Comparison of ENCODE assay signal across 12 cellular contexts in genomic region chr11:73312036-73312435, GRCh38. TPM values are rescaled to one million over a fixed set of nuclear protein-coding genes. Genes with fewer than 3 reads are reported as not detected.
DNase-seq lines count a peak whose midpoint lies in the region; ATAC-seq and TF ChIP-seq lines count a peak whose summit lies in the region.
"Had no signal": no experiment of that assay in that cellular context is flagged by ENCODE, and none has a peak within 500 bp of the region (broad histone marks: within the 10 kb centered on the region; RNA-seq: fewer than 3 reads in every experiment).

No MANE protein-coding gene starts in this region.

- ATAC-seq in heart right ventricle (no peak), left cardiac atrium (no peak), GM21723 (IDR thresholded peaks at IDR 0.05; ENCODE audit: unreplicated experiment) (no peak), left colon (no peak)

- no peaks in the 10 kb centered on the region for H4K20me1 ChIP-seq in fibroblast of lung (ENCODE audit: control insufficient read depth, extremely low read depth, insufficient read depth, low read length)

- no peak overlapping the region for H2AFZ ChIP-seq in fibroblast of lung (ENCODE audit: low read length)

- TF ChIP-seq POLR2A in ovary (IDR thresholded peaks at IDR 0.05) (no peak), uterus (IDR thresholded peaks at IDR 0.05) (no peak)

- peaks cover 0 to 20% (median 0%) of the 10 kb centered on the region in 9 donors for H3K36me3 ChIP-seq in heart right ventricle
- peaks cover 15% of the 10 kb centered on the region for H3K36me3 ChIP-seq in fibroblast of lung (ENCODE audit: control insufficient read depth, insufficient read depth, low read length)
- no peaks in the 10 kb centered on the region for H3K36me3 ChIP-seq in ovary
- no peaks in the 10 kb centered on the region for H3K36me3 ChIP-seq in uterus

- H3K27ac ChIP-seq in heart right ventricle (peak overlapping the region in 9 of 10 donors; percentile 95 to 100 (median 98)), fibroblast of lung (ENCODE audit: insufficient read depth, low read length) (peak overlapping the region; percentile 85), ovary (peak overlapping the region in 1 of 2 donors; percentile 31), uterus (peak overlapping the region; percentile 91 to 93)
- H3K27ac ChIP-seq: VCaP had no signal

- H3K4me3 ChIP-seq in heart right ventricle (peak overlapping the region; percentile 15 to 88 (median 74)), fibroblast of lung (replicated peaks in 1 of 4; ENCODE audit: control extremely low read depth in 1 of 4, insufficient read depth in 1 of 4, low read depth in 3 of 4, low read length in 4 of 4) (peak overlapping the region; percentile 68 to 88 (median 84)), ovary (peak overlapping the region; percentile 11), uterus (peak overlapping the region; percentile 37 to 46)

- intact Hi-C loops in heart right ventricle (cut with DNase I) = no loop called here
- intact Hi-C loops in left cardiac atrium (cut with DNase I) = no loop called here
- intact Hi-C loops in ovary (cut with DNase I) = no loop called here
- intact Hi-C loops in uterus (cut with DNase I; ENCODE audit: low total_unique reads) = no loop called here
- intact Hi-C loops in left colon (cut with DNase I, micrococcal nuclease) = no loop called here

- no peak for TF ChIP-seq EP300 in ovary (IDR thresholded peaks at IDR 0.05)

- H3K27me3 ChIP-seq in heart right ventricle (peaks cover 0 to 23% (median 0%) of the 10 kb centered on the region in 7 donors), fibroblast of lung (ENCODE audit: control insufficient read depth, insufficient read depth, low read length) (no peaks in the 10 kb centered on the region), ovary (no peaks in the 10 kb centered on the region), uterus (no peaks in the 10 kb centered on the region)

- WGBS in heart right ventricle, 2 donors = 35 to 45% methylated on average over 2 of the region's 2 CpGs
- WGBS in ovary, 3 donors = 39 to 71% (median 48%) methylated on average over 2 of the region's 2 CpGs

- TF ChIP-seq CTCF in heart right ventricle (IDR thresholded peaks at IDR 0.05) = no peak
- TF ChIP-seq CTCF in fibroblast of lung (conservative IDR thresholded peaks at IDR 0.05 in 1 of 2, IDR thresholded peaks at IDR 0.05 in 1 of 2; ENCODE audit: low read depth in 1 of 2, low read length in 2 of 2) = no peak
- no peak for TF ChIP-seq CTCF in ovary (IDR thresholded peaks at IDR 0.05)
- TF ChIP-seq CTCF in uterus (IDR thresholded peaks at IDR 0.05) = no peak

- H3K4me1 ChIP-seq in heart right ventricle = peaks cover 39 to 96% (median 78%) of the 10 kb centered on the region in 9 donors
- H3K4me1 ChIP-seq in fibroblast of lung (ENCODE audit: control insufficient read depth, extremely low read depth, insufficient read depth, low read length) = peaks cover 32% of the 10 kb centered on the region
- H3K4me1 ChIP-seq in ovary (ENCODE audit: insufficient read depth) = peaks cover 60% of the 10 kb centered on the region
- H3K4me1 ChIP-seq in uterus = peaks cover 8 to 21% of the 10 kb centered on the region in 2 donors

- H3K9me3 ChIP-seq in heart right ventricle (no peaks in the 10 kb centered on the region), fibroblast of lung (ENCODE audit: control insufficient read depth, insufficient read depth, low read depth, low read length) (no peaks in the 10 kb centered on the region), ovary (no peaks in the 10 kb centered on the region), uterus (no peaks in the 10 kb centered on the region)

- peak overlapping the region; percentile 51 for H3K9ac ChIP-seq in fibroblast of lung (ENCODE audit: insufficient read depth, low read length)

- DNase-seq in heart right ventricle = no peak
- DNase-seq in left cardiac atrium = no peak
- DNase-seq in fibroblast of lung (ENCODE audit: low read depth in 2 of 2) = no peak
- no peak for DNase-seq in ovary
- no peak for DNase-seq in uterus
- no peak for DNase-seq in cerebellar nuclear complex (lab: John Stamatoyannopoulos, UW)
- no peak for DNase-seq in left colon
- DNase-seq: ACHN, OCI-M1 had no signal

- peaks cover 78% of the 10 kb centered on the region for H3K79me2 ChIP-seq in fibroblast of lung (ENCODE audit: control insufficient read depth, insufficient read depth, low read length)

- H3K4me2 ChIP-seq in fibroblast of lung (ENCODE audit: extremely low read depth, insufficient read depth, low read length) = peak overlapping the region; percentile 97

RNA-seq across cellular contexts. Expression of gene ARHGEF17, which starts 4.0 kb away (rescaled TPM):
- 10 to 100 TPM; 39.2 to 67.4 (median 52.2) TPM for total RNA-seq in heart right ventricle
- 10 to 100 TPM; 38.6 to 44.3 TPM for polyA plus RNA-seq in heart right ventricle
- 10 to 100 TPM; 42.2 to 53.2 TPM for total RNA-seq in left cardiac atrium
- 28.2 and 42.8 TPM in 2 replicates for total RNA-seq in fibroblast of lung
- polyA plus RNA-seq in fibroblast of lung = 26.5 and 43.1 TPM in 2 replicates
- 41.8 and 65.2 TPM in 2 replicates for polyA plus RNA-seq in fibroblast of lung (2012)
- polyA minus RNA-seq in fibroblast of lung (ENCODE audit: low replicate concordance) = 98.5 and 157 TPM in 2 replicates
- total RNA-seq in ovary = 10 to 100 TPM; 29.8 to 83.8 (median 46.7) TPM
- polyA plus RNA-seq in ovary = 10 to 100 TPM; 21.0 to 38.0 TPM
- 100 to 1,000 TPM in 1 of 4 donors, 10 to 100 TPM in 3; 17.9 to 174 (median 58.6) TPM for total RNA-seq in uterus
- total RNA-seq in left colon = 10 to 100 TPM in 1 of 2 donors, 1 to 10 TPM in 1; 6.8 to 14.4 TPM

RNA-seq across cellular contexts. Expression of gene P2RY6, which starts 39.9 kb away (rescaled TPM):
- total RNA-seq in heart right ventricle (10 to 100 TPM in 1 of 10 donors, 1 to 10 TPM in 7, under 1 TPM in 2; 0.83 to 13.0 (median 1.8) TPM), left cardiac atrium (1 to 10 TPM; 2.0 to 4.4 TPM), fibroblast of lung (0.26 and 0.33 TPM in 2 replicates), ovary (1 to 10 TPM in 2 of 7 donors, under 1 TPM in 4, not detected in 1; 0.23 to 1.4 (median 0.62) TPM), uterus (1 to 10 TPM in 1 of 4 donors, under 1 TPM in 1, not detected in 2; 0.76 to 1.0 TPM), left colon (1 to 10 TPM; 1.5 to 1.8 TPM)
- polyA plus RNA-seq in heart right ventricle (1 to 10 TPM; 1.2 to 2.4 TPM), fibroblast of lung (0.12 and 0.24 TPM in 2 replicates), ovary (under 1 TPM; 0.57 to 0.79 TPM)
- 0.10 and 0.22 TPM in 2 replicates for polyA plus RNA-seq in fibroblast of lung (2012)
- polyA minus RNA-seq in fibroblast of lung (ENCODE audit: low replicate concordance) = 0.27 TPM in 1 of 2 replicates, not detected in the other
- total RNA-seq: HT1080 had no signal

Comparison
In these comparisons a context has a peak if more than half of its experiments do, and no peak if none do; other contexts are left out.
1. H3K4me3 ChIP-seq: peak in every context shown above with its lines; median percentile 84 in fibroblast of lung; 74 in heart right ventricle; 42 in uterus; 11 in ovary.